8 cellular contexts compared by ENCODE assay signal in genomic region chr1:2412395-2412772, GRCh38. TPM values are rescaled to one million over a fixed set of nuclear protein-coding genes. Genes with fewer than 3 reads are reported as not detected.
DNase-seq lines count a peak whose midpoint lies in the region; ATAC-seq and TF ChIP-seq lines count a peak whose summit lies in the region.

PEX10 (minus strand) TSS chr1:2412564; CDS start chr1:2412502, 62 bp downstream.

- peaks cover 38% of the 10 kb centered on the region for H3K36me3 Mint-ChIP-seq in activated T-cell treated with anti-CD3 and anti-CD28 coated beads, Interleukin-2, amount 50 U/mL, for 24 hours (ENCODE audit: low read depth)

- H3K27me3 ChIP-seq in mucosa of rectum (ENCODE audit: control insufficient read depth in 2 of 2, insufficient read depth in 2 of 2, low read length in 2 of 2): no peaks in the 10 kb centered on the region

- peak within 1 kb of the TSS; percentile 76 to 94 for H3K9ac ChIP-seq in mucosa of rectum (ENCODE audit: low read depth in 1 of 2, low read length in 2 of 2)

- H3K9me3 Mint-ChIP-seq in activated T-cell treated with anti-CD3 and anti-CD28 coated beads, Interleukin-2, amount 50 U/mL, for 24 hours: no peaks in the 10 kb centered on the region

- peak within 1 kb of the TSS; percentile 94 for H3K27ac Mint-ChIP-seq in activated T-cell treated with anti-CD3 and anti-CD28 coated beads, Interleukin-2, amount 50 U/mL, for 24 hours

- H3K4me1 ChIP-seq in mucosa of rectum (ENCODE audit: control insufficient read depth in 2 of 2, insufficient read depth in 2 of 2, low read length in 2 of 2): peaks cover 41 to 42% of the 10 kb centered on the region in 2 donors

- H3K4me1 Mint-ChIP-seq in activated T-cell treated with anti-CD3 and anti-CD28 coated beads, Interleukin-2, amount 50 U/mL, for 24 hours (ENCODE audit: low read depth): peaks cover 46% of the 10 kb centered on the region

- DNase-seq in DMS153 treated with DMSO at 0.1 percent for 48 hours (lab: John Stamatoyannopoulos, UW; ENCODE audit: unreplicated experiment) (peak; percentile 99), erythroblast (lab: John Stamatoyannopoulos, UW) (peak; percentile 98 to 99)
- DNase-seq in Jurkat, Clone E6-1 (ENCODE audit: low read depth, low spot score): peak; percentile 90
- DNase-seq in activated T-cell treated with anti-CD3 and anti-CD28 coated beads, Interleukin-2, amount 50 U/mL, for 24 hours: peak; percentile 100
- peak; percentile 98 for DNase-seq in stimulated activated CD8-positive, alpha-beta memory T cell treated with anti-CD3 and anti-CD28 coated beads, Interleukin-4, amount 100 ng/mL, for 4 hours (ENCODE audit: low read depth in 2 of 2, low spot score in 1 of 2)

- H3K27ac ChIP-seq in mucosa of rectum (ENCODE audit: low read depth in 2 of 2, low read length in 2 of 2): peak within 1 kb of the TSS; percentile 92 to 95

- peak within 1 kb of the TSS; percentile 86 for H3K4me3 ChIP-seq in Jurkat, Clone E6-1 (ENCODE audit: low read length)
- peak within 1 kb of the TSS; percentile 78 to 85 for H3K4me3 ChIP-seq in mucosa of rectum (ENCODE audit: low read length in 2 of 2)

- peaks cover 2% of the 10 kb centered on the region in 2 donors for H3K36me3 ChIP-seq in mucosa of rectum (ENCODE audit: control insufficient read depth in 2 of 2, insufficient read depth in 2 of 2, low read length in 2 of 2)

- no peaks in the 10 kb centered on the region for H3K27me3 Mint-ChIP-seq in activated T-cell treated with anti-CD3 and anti-CD28 coated beads, Interleukin-2, amount 50 U/mL, for 24 hours

- ATAC-seq in GM21717 (IDR thresholded peaks at IDR 0.05; ENCODE audit: unreplicated experiment): peak; percentile 78

- TF ChIP-seq POLR2A in erythroblast (IDR thresholded peaks at IDR 0.05; ENCODE audit: low read length): peak; percentile 69

- H3K9me3 ChIP-seq in mucosa of rectum (ENCODE audit: control insufficient read depth in 2 of 2, low read length in 2 of 2): no peaks in the 10 kb centered on the region

- peak within 1 kb of the TSS; percentile 91 for H3K4me3 Mint-ChIP-seq in activated T-cell treated with anti-CD3 and anti-CD28 coated beads, Interleukin-2, amount 50 U/mL, for 24 hours

TF ChIP-seq in PFSK-1, 5 proteins besides CTCF, POLR2A, EP300 and RAD21:
- TF ChIP-seq SIN3A (IDR thresholded peaks at IDR 0.05; ENCODE audit: borderline replicate concordance, insufficient read depth, low read length) (0 out of 2 replicates have a peak, but pooled peaks have one; percentile 22), REST (IDR thresholded peaks at IDR 0.05; ENCODE audit: insufficient read depth in 1 of 2, low read depth in 2 of 2, low read length in 2 of 2) (no peak)
TF ChIP-seq in PFSK-1: peak in this region for 1.

RNA-seq across cellular contexts. Expression of gene PEX10, which starts in this region (rescaled TPM):
- 23.9 TPM for polyA plus RNA-seq in Jurkat, Clone E6-1 (2012; ENCODE audit: insufficient read depth, insufficient read length)
- 37.8 TPM for polyA plus RNA-seq in PFSK-1 (2012; ENCODE audit: insufficient read length, low read depth)

Comparison
In these comparisons a context has a peak if more than half of its experiments do, and no peak if none do; other contexts are left out.
1. Peak in every context shown above with its lines: DNase-seq, ATAC-seq, H3K4me3 ChIP-seq and H3K27ac ChIP-seq.